In genomic region chr2:141362311-141362710, GRCh38 we compare ENCODE assay signal across 1 cellular context.
TF ChIP-seq lines count a peak whose summit lies in the region.

No MANE protein-coding gene starts in this region.

TF ChIP-seq in liver, 16 proteins besides CTCF, POLR2A, EP300 and RAD21 (continued from another document):
- TF ChIP-seq REST (IDR thresholded peaks at IDR 0.05) = peak; percentile 63
- peak in 1 of 2 donors; percentile 75 for TF ChIP-seq HNF4A (conservative IDR thresholded peaks at IDR 0.05)
- no peak for TF ChIP-seq HNF4G (IDR thresholded peaks at IDR 0.05)
